ENCODE assay signal across 10 cellular contexts in the genomic region with DNA sequence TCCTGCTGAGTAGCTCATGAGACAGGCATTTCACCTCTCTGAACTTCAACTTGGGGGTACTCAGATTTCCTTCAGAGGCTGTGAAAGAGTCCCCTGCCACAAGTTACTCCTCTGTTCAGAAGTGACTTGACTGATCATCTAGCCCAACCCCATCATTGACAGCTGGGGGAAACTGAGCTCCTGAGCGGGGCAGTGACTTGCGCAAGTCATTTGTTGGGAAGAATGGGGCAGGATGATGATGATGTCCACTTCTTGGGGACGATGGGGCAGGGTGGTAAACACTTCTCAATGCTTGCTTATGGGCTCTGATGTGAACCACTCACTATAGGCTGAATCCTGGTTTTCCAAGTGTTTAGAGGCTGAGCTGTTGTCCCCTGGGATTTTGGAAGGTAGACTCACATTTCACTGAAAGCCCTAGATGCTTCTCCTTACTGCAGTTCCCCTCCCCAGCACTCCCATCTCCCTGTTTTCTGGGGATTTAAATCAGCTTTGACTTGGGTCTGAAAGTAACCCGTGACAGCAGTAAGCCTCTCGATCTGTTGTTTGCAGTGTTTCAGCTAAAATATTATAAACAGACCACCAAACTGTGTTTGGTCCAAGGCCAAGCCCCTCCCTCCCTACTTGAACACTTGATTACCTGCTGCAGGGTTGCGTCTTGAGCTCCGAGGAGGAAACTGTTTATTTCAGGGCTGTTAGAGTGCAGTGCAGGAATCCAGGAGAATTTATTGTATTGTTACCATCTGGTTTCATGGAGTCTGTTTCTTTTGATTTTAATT. TPM values are rescaled to one million over a fixed set of nuclear protein-coding genes. Genes with fewer than 3 reads are reported as not detected.
A peak's percentile ranks its signal among the peaks of the same experiment; 100 is the strongest.
DNase-seq lines count a peak whose midpoint lies in the region; ATAC-seq, FAIRE-seq and TF ChIP-seq lines count a peak whose summit lies in the region.
"Had no signal": no experiment of that assay in that cellular context is flagged by ENCODE, and none has a peak within 500 bp of the region (broad histone marks: within the 10 kb centered on the region; RNA-seq: fewer than 3 reads in every experiment).

No MANE protein-coding gene starts in this region.

- DNase-seq in heart right ventricle = no peak
- DNase-seq in left ventricle myocardium superior = no peak
- no peak for DNase-seq in activated CD4-positive, alpha-beta memory T cell treated with anti-CD3 and anti-CD28 coated beads, Interleukin-2, amount 10 ng/mL, durations not matched to agents 7 days and 5 days
- DNase-seq in keratinocyte (ENCODE audit: low read depth, low spot score) = no peak
- DNase-seq in amniotic stem cell (lab: John Stamatoyannopoulos, UW) = no peak
- DNase-seq: NCI-H1105 had no signal

- H3K36me3 ChIP-seq in heart right ventricle (peaks cover 0 to 15% (median 0%) of the 10 kb centered on the region in 9 donors), keratinocyte (ENCODE audit: control insufficient read depth in 2 of 2, extremely low read depth in 1 of 2, insufficient read depth in 2 of 2, low read length in 2 of 2) (peaks cover 5 to 24% of the 10 kb centered on the region in 2 experiments), urinary bladder (ENCODE audit: insufficient read depth) (no peaks in the 10 kb centered on the region), gastroesophageal sphincter (peaks cover 0 to 7% of the 10 kb centered on the region in 2 donors)

- H3K9me3 ChIP-seq in heart right ventricle (no peaks in the 10 kb centered on the region), keratinocyte (ENCODE audit: control insufficient read depth, low read depth, low read length) (no peaks in the 10 kb centered on the region), gastroesophageal sphincter (no peaks in the 10 kb centered on the region)

- peak overlapping the region; percentile 73 for H3K4me3 Mint-ChIP-seq in activated CD4-positive, alpha-beta memory T cell treated with anti-CD3 and anti-CD28 coated beads, Interleukin-2, amount 10 ng/mL, durations not matched to agents 7 days and 5 days

- H3K27ac ChIP-seq in heart right ventricle (peak overlapping the region in 8 of 10 donors; percentile 8 to 79 (median 51)), keratinocyte (ENCODE audit: control insufficient read depth, insufficient read depth, low read length) (peak overlapping the region; percentile 32), urinary bladder (ENCODE audit: low read depth) (peak overlapping the region; percentile 49), gastroesophageal sphincter (peak overlapping the region in 2 of 4 donors; percentile 31 to 48)

- peaks cover 83% of the 10 kb centered on the region for H3K36me3 Mint-ChIP-seq in activated CD4-positive, alpha-beta memory T cell treated with anti-CD3 and anti-CD28 coated beads, Interleukin-2, amount 10 ng/mL, durations not matched to agents 7 days and 5 days (ENCODE audit: low read depth)

- dilution Hi-C loops in keratinocyte (cut with MboI; ENCODE audit: extremely low pct_ligation_motif_present, low sequenced_read_pairs) = no loop called here

- POLR2A ChIA-PET in activated CD4-positive, alpha-beta memory T cell treated with anti-CD3 and anti-CD28 coated beads, Interleukin-2, amount 10 ng/mL, durations not matched to agents 7 days and 5 days (lab: Charles Lee) = interaction anchor here (1.0 to 19.8 kb wide), 10 partner anchors 7 to 57 kb away, joined by 3 to 489 read pairs (median 8); a partner anchor contains a TSS

- CTCF ChIA-PET in activated CD4-positive, alpha-beta memory T cell treated with anti-CD3 and anti-CD28 coated beads, Interleukin-2, amount 10 ng/mL, durations not matched to agents 7 days and 5 days (lab: Charles Lee) = interaction anchor here (1.0 to 3.0 kb wide), 3 partner anchors 9 to 25 kb away, joined by 4 to 15 read pairs (median 10); a partner anchor contains a TSS

- H3K9ac ChIP-seq in keratinocyte (ENCODE audit: control insufficient read depth, extremely low read depth, insufficient read depth, low read length) = peak overlapping the region; percentile 4

- TF ChIP-seq POLR2A in gastroesophageal sphincter (IDR thresholded peaks at IDR 0.05) = no peak

- H3K9me1 ChIP-seq in keratinocyte (ENCODE audit: control insufficient read depth, extremely low read depth, insufficient read depth, low read length) = peaks cover 4% of the 10 kb centered on the region

- WGBS in heart right ventricle, 2 donors = 62 to 71% methylated on average over 7 of the region's 7 CpGs
- 42% methylated on average over 7 of the region's 7 CpGs for WGBS in urinary bladder
- 29 to 38% methylated on average over 2 to 6 of the region's 7 CpGs for WGBS in gastroesophageal sphincter (ENCODE audit: low coverage in 1 of 2), 2 donors

- FAIRE-seq in keratinocyte (lab: Jason Lieb, UNC) = no peak
- FAIRE-seq: D721Med had no signal

- peak overlapping the region; percentile 83 for H3K27ac Mint-ChIP-seq in activated CD4-positive, alpha-beta memory T cell treated with anti-CD3 and anti-CD28 coated beads, Interleukin-2, amount 10 ng/mL, durations not matched to agents 7 days and 5 days

- H3K4me1 ChIP-seq in heart right ventricle (peaks cover 34 to 92% (median 80%) of the 10 kb centered on the region in 9 donors), keratinocyte (ENCODE audit: control insufficient read depth, extremely low read depth, insufficient read depth, low read length) (peaks cover 94% of the 10 kb centered on the region), urinary bladder (ENCODE audit: insufficient read depth) (peaks cover 6% of the 10 kb centered on the region), gastroesophageal sphincter (peaks cover 0 to 86% (median 52%) of the 10 kb centered on the region in 3 donors)

- H3K27me3 ChIP-seq in heart right ventricle (no peaks in the 10 kb centered on the region), keratinocyte (ENCODE audit: control insufficient read depth, extremely low read depth, insufficient read depth, low read length) (no peaks in the 10 kb centered on the region), gastroesophageal sphincter (no peaks in the 10 kb centered on the region)

- no peak overlapping the region for H2AFZ ChIP-seq in keratinocyte (ENCODE audit: control insufficient read depth, low read length)

- ATAC-seq in heart right ventricle = no peak
- ATAC-seq in left ventricle myocardium superior = no peak
- ATAC-seq in gastroesophageal sphincter = no peak
- no peak for ATAC-seq in GM18909 (IDR thresholded peaks at IDR 0.05; ENCODE audit: poor library complexity, unreplicated experiment)

- TF ChIP-seq CTCF in heart right ventricle (IDR thresholded peaks at IDR 0.05) = no peak
- no peak for TF ChIP-seq CTCF in keratinocyte (optimal IDR thresholded peaks at IDR 0.05 in 1 of 3, IDR thresholded peaks at IDR 0.05 in 1 of 3, conservative IDR thresholded peaks at IDR 0.05 in 1 of 3; ENCODE audit: extremely low read depth in 1 of 3, insufficient read depth in 2 of 3, low read length in 3 of 3)
- no peak for TF ChIP-seq CTCF in gastroesophageal sphincter (IDR thresholded peaks at IDR 0.05)

- no peaks in the 10 kb centered on the region for H3K9me3 Mint-ChIP-seq in activated CD4-positive, alpha-beta memory T cell treated with anti-CD3 and anti-CD28 coated beads, Interleukin-2, amount 10 ng/mL, durations not matched to agents 7 days and 5 days

- peak overlapping the region; percentile 72 for H3K4me2 ChIP-seq in keratinocyte (ENCODE audit: control insufficient read depth, extremely low read depth, insufficient read depth, low read depth, low read length)

- no peaks in the 10 kb centered on the region for H3K27me3 Mint-ChIP-seq in activated CD4-positive, alpha-beta memory T cell treated with anti-CD3 and anti-CD28 coated beads, Interleukin-2, amount 10 ng/mL, durations not matched to agents 7 days and 5 days

- H3K79me2 ChIP-seq in keratinocyte (ENCODE audit: control insufficient read depth, insufficient read depth, low read length) = peaks cover 91% of the 10 kb centered on the region

- peaks cover 100% of the 10 kb centered on the region for H3K4me1 Mint-ChIP-seq in activated CD4-positive, alpha-beta memory T cell treated with anti-CD3 and anti-CD28 coated beads, Interleukin-2, amount 10 ng/mL, durations not matched to agents 7 days and 5 days

- H4K20me1 ChIP-seq in keratinocyte (ENCODE audit: control insufficient read depth, extremely low read depth, insufficient read depth, low read length) = peaks cover 17% of the 10 kb centered on the region

- no peak for TF ChIP-seq EP300 in gastroesophageal sphincter (IDR thresholded peaks at IDR 0.05)

- intact Hi-C loops in heart right ventricle (cut with DNase I) (no loop called here), left ventricle myocardium superior (cut with micrococcal nuclease) (no loop called here)

- H3K4me3 ChIP-seq in heart right ventricle (peak overlapping the region in 3 of 10 donors; percentile 1 to 15 (median 4)), keratinocyte (ENCODE audit: control insufficient read depth in 2 of 3, extremely low read depth in 1 of 3, insufficient read depth in 2 of 3, low read depth in 1 of 3, low read length in 3 of 3) (peak overlapping the region in 1 of 3 experiments; percentile 15), urinary bladder (ENCODE audit: low read depth, low read length) (no peak overlapping the region), gastroesophageal sphincter (no peak overlapping the region)

RNA-seq across cellular contexts. Expression of a gene that starts 25.1 kb away (rescaled TPM):
- 10 to 100 TPM; 11.3 to 44.8 (median 15.7) TPM for total RNA-seq in heart right ventricle
- 1 to 10 TPM; 6.2 to 7.8 TPM for polyA plus RNA-seq in heart right ventricle
- total RNA-seq in left ventricle myocardium superior = 16.7 TPM
- total RNA-seq in activated CD4-positive, alpha-beta memory T cell treated with anti-CD3 and anti-CD28 coated beads, Interleukin-2, amount 10 ng/mL, durations not matched to agents 7 days and 5 days = 100 to 1,000 TPM; 145 to 148 TPM
- polyA plus RNA-seq in keratinocyte = 30.6 to 52.9 TPM (median 33.7 TPM) in 3 replicates
- polyA plus RNA-seq in keratinocyte (2011; ENCODE audit: low read depth) = 8.1 TPM
- 23.9 and 26.7 TPM in 2 replicates for polyA plus RNA-seq in keratinocyte (2011; cell fraction: cytosol; rRNA removed)
- polyA plus RNA-seq in keratinocyte (2011; cell fraction: nucleus; rRNA removed) = 74.9 and 76.8 TPM in 2 replicates
- 26.5 and 44.9 TPM in 2 replicates for polyA plus RNA-seq in keratinocyte (2012; ENCODE audit: low replicate concordance)
- 45.4 to 160 TPM (median 47.7 TPM) in 3 replicates for polyA minus RNA-seq in keratinocyte
- 23.8 TPM for polyA minus RNA-seq in keratinocyte (2011; cell fraction: cytosol; rRNA and poly(A)+ RNA removed)
- polyA minus RNA-seq in keratinocyte (2011; cell fraction: nucleus; rRNA and poly(A)+ RNA removed) = 30.5 and 55.1 TPM in 2 replicates
- 31.2 TPM for total RNA-seq in urinary bladder
- 28.3 TPM for polyA plus RNA-seq in urinary bladder
- 10 to 100 TPM; 19.8 to 30.6 (median 25.9) TPM for total RNA-seq in gastroesophageal sphincter
